8 cellular contexts compared by ENCODE assay signal in genomic region chr6:26554669-26555504, GRCh38. TPM values are rescaled to one million over a fixed set of nuclear protein-coding genes. Genes with fewer than 3 reads are reported as not detected.
A peak's percentile ranks its signal among the peaks of the same experiment; 100 is the strongest.
DNase-seq lines count a peak whose midpoint lies in the region; ATAC-seq and TF ChIP-seq lines count a peak whose summit lies in the region.

No MANE protein-coding gene starts in this region.

- H3K79me2 ChIP-seq in parathyroid adenoma, result no peaks in the 10 kb centered on the region

- in situ Hi-C loops in Panc1 (cut with HindIII; ENCODE audit: low pct_unique_long_range_greater_than_20kb, low sequenced_read_pairs), result no loop called here

- peak overlapping the region; percentile 71 for H2AFZ ChIP-seq in parathyroid adenoma

- peak overlapping the region; percentile 88 for H3K4me2 ChIP-seq in parathyroid adenoma (ENCODE audit: low read length)

- no peak for TF ChIP-seq EP300 in gastroesophageal sphincter (IDR thresholded peaks at IDR 0.05)

- H3K9ac ChIP-seq in parathyroid adenoma, result no peak overlapping the region

- peak; percentile 26 for ATAC-seq in HG02798 (IDR thresholded peaks at IDR 0.05; ENCODE audit: poor library complexity, unreplicated experiment)
- ATAC-seq in Panc1, result peak; percentile 33
- peak; percentile 13 for ATAC-seq in activated T-helper 17 cell treated with anti-CD3 and anti-CD28 coated beads, Interleukin-2, amount 50 U/mL, for 72 hours (replicated peaks)
- ATAC-seq in gastroesophageal sphincter, result no peak
- no peak for ATAC-seq in HG03442 (IDR thresholded peaks at IDR 0.05; ENCODE audit: unreplicated experiment)

- no peaks in the 10 kb centered on the region for H3K9me3 Mint-ChIP-seq in activated T-helper 17 cell treated with anti-CD3 and anti-CD28 coated beads, Interleukin-2, amount 50 U/mL, for 72 hours

- H3K27me3 ChIP-seq in Panc1 (ENCODE audit: control insufficient read depth, insufficient read depth, low read length) (no peaks in the 10 kb centered on the region), gastroesophageal sphincter (no peaks in the 10 kb centered on the region), parathyroid adenoma (ENCODE audit: control insufficient read depth, insufficient read depth, low read length) (no peaks in the 10 kb centered on the region)

- DNase-seq in COR-L47 (lab: John Stamatoyannopoulos, UW), result peak; percentile 52
- no peak for DNase-seq in Panc1 (ENCODE audit: low read depth, low spot score)
- no peak for DNase-seq in GOT3 (lab: John Stamatoyannopoulos, UW)

- TF ChIP-seq POLR2A in gastroesophageal sphincter (IDR thresholded peaks at IDR 0.05), result no peak

- H3K27ac ChIP-seq in Panc1 (ENCODE audit: low read length) (peak overlapping the region; percentile 62), gastroesophageal sphincter (peak overlapping the region; percentile 82 to 91 (median 85)), parathyroid adenoma (peak overlapping the region; percentile 57)

- peaks cover 10% of the 10 kb centered on the region for H3K36me3 Mint-ChIP-seq in activated T-helper 17 cell treated with anti-CD3 and anti-CD28 coated beads, Interleukin-2, amount 50 U/mL, for 72 hours (ENCODE audit: low read depth)

- H3K36me3 ChIP-seq in Panc1 (ENCODE audit: control insufficient read depth, insufficient read depth, low read length) (no peaks in the 10 kb centered on the region), gastroesophageal sphincter (no peaks in the 10 kb centered on the region), parathyroid adenoma (ENCODE audit: control insufficient read depth, insufficient read depth, low read length) (no peaks in the 10 kb centered on the region)

- H3K4me1 Mint-ChIP-seq in activated T-helper 17 cell treated with anti-CD3 and anti-CD28 coated beads, Interleukin-2, amount 50 U/mL, for 72 hours, result no peaks in the 10 kb centered on the region

- no peak overlapping the region for H3K4me3 Mint-ChIP-seq in activated T-helper 17 cell treated with anti-CD3 and anti-CD28 coated beads, Interleukin-2, amount 50 U/mL, for 72 hours

- H3K4me1 ChIP-seq in Panc1 (ENCODE audit: control insufficient read depth, insufficient read depth, low read length) (peaks cover 21% of the 10 kb centered on the region), gastroesophageal sphincter (peaks cover 0 to 35% (median 3%) of the 10 kb centered on the region in 3 donors), parathyroid adenoma (no peaks in the 10 kb centered on the region)

- H3K4me3 ChIP-seq in Panc1 (ENCODE audit: low read depth in 2 of 2, low read length in 2 of 2) (peak overlapping the region; percentile 77 to 96), gastroesophageal sphincter (peak overlapping the region; percentile 57 to 93), parathyroid adenoma (ENCODE audit: low read depth, low read length) (peak overlapping the region; percentile 90)

- H3K27ac Mint-ChIP-seq in activated T-helper 17 cell treated with anti-CD3 and anti-CD28 coated beads, Interleukin-2, amount 50 U/mL, for 72 hours, result no peak overlapping the region

- no peaks in the 10 kb centered on the region for H3K27me3 Mint-ChIP-seq in activated T-helper 17 cell treated with anti-CD3 and anti-CD28 coated beads, Interleukin-2, amount 50 U/mL, for 72 hours

- H3K9me3 ChIP-seq in Panc1 (ENCODE audit: control insufficient read depth, insufficient read depth, low read depth, low read length), result no peaks in the 10 kb centered on the region
- H3K9me3 ChIP-seq in gastroesophageal sphincter, result no peaks in the 10 kb centered on the region
- H3K9me3 ChIP-seq in parathyroid adenoma (ENCODE audit: control insufficient read depth, low read length), result no peaks in the 10 kb centered on the region

- intact Hi-C loops in Panc1 (cut with micrococcal nuclease; ENCODE audit: unreplicated experiment), result loop anchor here (2.0 to 5.0 kb wide), 2 partner anchors 14 to 213 kb away; no protein-coding TSS in a partner anchor

- CTCF ChIA-PET in Panc1 (lab: Charles Lee), result interaction anchor here (0.7 kb wide), 1 partner anchor 684 kb away, joined by 3 read pairs; no protein-coding TSS in a partner anchor

- 14 to 18% methylated on average over 18 to 27 of the region's 27 CpGs for WGBS in gastroesophageal sphincter (ENCODE audit: low coverage in 1 of 2), 2 donors

- no TSS peak for BruUV-seq in Panc1 (replicated peaks; lab: Mats Ljungman, UMichigan)

- TF ChIP-seq CTCF in Panc1 (IDR thresholded peaks at IDR 0.05) (no peak), gastroesophageal sphincter (IDR thresholded peaks at IDR 0.05) (no peak), parathyroid adenoma (IDR thresholded peaks at IDR 0.05) (no peak)

- POLR2A ChIA-PET in Panc1 (lab: Charles Lee), result no interaction called here

RNA-seq across cellular contexts. Expression of gene HMGN4, which starts 16.7 kb away (rescaled TPM):
- total RNA-seq in Panc1 (2021; ENCODE audit: unreplicated experiment) (60.5 TPM), gastroesophageal sphincter (100 to 1,000 TPM in 1 of 4 donors, 10 to 100 TPM in 3; 80.5 to 121 (median 91.6) TPM)
- 67.7 TPM for polyA plus RNA-seq in Panc1 (2012; ENCODE audit: insufficient read length)
- total RNA-seq in activated T-helper 17 cell treated with anti-CD3 and anti-CD28 coated beads, Interleukin-2, amount 50 U/mL, for 72 hours, result 10 to 100 TPM; 84.3 to 90.3 TPM

RNA-seq across cellular contexts. Expression of gene ABT1, which starts 41.9 kb away (rescaled TPM):
- 18.0 TPM for total RNA-seq in Panc1 (2021; ENCODE audit: unreplicated experiment)
- 15.2 TPM for polyA plus RNA-seq in Panc1 (2012; ENCODE audit: insufficient read length)
- 10 to 100 TPM; 24.5 to 30.0 TPM for total RNA-seq in activated T-helper 17 cell treated with anti-CD3 and anti-CD28 coated beads, Interleukin-2, amount 50 U/mL, for 72 hours
- 10 to 100 TPM; 13.9 to 19.4 (median 17.5) TPM for total RNA-seq in gastroesophageal sphincter

RNA-seq across cellular contexts. Expression of gene BTN1A1, which starts 54.8 kb away (rescaled TPM):
- total RNA-seq in Panc1 (2021; ENCODE audit: unreplicated experiment) (0.10 TPM), gastroesophageal sphincter (not detected)
- not detected for polyA plus RNA-seq in Panc1 (2012; ENCODE audit: insufficient read length)
- total RNA-seq in activated T-helper 17 cell treated with anti-CD3 and anti-CD28 coated beads, Interleukin-2, amount 50 U/mL, for 72 hours, result under 1 TPM in 1 of 2 donors, not detected in 1; 0.21 TPM

Comparison
In these comparisons a context has a peak if more than half of its experiments do, and no peak if none do; other contexts are left out.
1. ATAC-seq: peak in HG02798 (single experiment), Panc1 (single experiment) and activated T-helper 17 cell treated with anti-CD3 and anti-CD28 coated beads, Interleukin-2, amount 50 U/mL, for 72 hours (single experiment); none in gastroesophageal sphincter (single experiment) and HG03442 (single experiment).
2. Peak in every context shown above with its lines, with median percentiles within 50 percentile points of each other: H3K27ac ChIP-seq and H3K4me3 ChIP-seq.